In the genomic region with DNA sequence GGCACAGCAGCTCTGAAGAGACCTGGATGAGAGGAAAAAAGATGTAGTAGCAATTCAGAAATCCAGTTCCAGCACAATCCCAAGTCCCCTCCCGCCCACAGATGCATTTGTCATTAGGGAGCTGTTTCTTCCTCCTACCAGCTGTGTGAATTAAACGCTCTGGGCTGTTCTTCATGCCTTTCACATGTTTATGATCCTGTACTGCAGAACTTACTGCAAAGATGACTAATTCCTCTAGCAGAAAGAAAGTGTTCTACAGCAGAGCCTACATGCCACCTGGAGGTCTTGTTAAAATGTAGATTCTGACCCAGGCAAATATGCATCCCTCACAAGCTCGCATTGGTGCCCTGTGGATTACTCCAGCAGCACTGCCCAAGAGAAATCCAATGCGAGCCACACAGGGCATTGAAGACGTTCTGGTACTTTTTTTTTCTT, we compare ENCODE assay signal across 1 cellular context.
TF ChIP-seq lines count a peak whose summit lies in the region.

No MANE protein-coding gene starts in this region.

TF ChIP-seq in WTC11, 78 proteins besides CTCF, POLR2A, EP300 and RAD21 (continued from another document):
- TF ChIP-seq, protein P1, sequence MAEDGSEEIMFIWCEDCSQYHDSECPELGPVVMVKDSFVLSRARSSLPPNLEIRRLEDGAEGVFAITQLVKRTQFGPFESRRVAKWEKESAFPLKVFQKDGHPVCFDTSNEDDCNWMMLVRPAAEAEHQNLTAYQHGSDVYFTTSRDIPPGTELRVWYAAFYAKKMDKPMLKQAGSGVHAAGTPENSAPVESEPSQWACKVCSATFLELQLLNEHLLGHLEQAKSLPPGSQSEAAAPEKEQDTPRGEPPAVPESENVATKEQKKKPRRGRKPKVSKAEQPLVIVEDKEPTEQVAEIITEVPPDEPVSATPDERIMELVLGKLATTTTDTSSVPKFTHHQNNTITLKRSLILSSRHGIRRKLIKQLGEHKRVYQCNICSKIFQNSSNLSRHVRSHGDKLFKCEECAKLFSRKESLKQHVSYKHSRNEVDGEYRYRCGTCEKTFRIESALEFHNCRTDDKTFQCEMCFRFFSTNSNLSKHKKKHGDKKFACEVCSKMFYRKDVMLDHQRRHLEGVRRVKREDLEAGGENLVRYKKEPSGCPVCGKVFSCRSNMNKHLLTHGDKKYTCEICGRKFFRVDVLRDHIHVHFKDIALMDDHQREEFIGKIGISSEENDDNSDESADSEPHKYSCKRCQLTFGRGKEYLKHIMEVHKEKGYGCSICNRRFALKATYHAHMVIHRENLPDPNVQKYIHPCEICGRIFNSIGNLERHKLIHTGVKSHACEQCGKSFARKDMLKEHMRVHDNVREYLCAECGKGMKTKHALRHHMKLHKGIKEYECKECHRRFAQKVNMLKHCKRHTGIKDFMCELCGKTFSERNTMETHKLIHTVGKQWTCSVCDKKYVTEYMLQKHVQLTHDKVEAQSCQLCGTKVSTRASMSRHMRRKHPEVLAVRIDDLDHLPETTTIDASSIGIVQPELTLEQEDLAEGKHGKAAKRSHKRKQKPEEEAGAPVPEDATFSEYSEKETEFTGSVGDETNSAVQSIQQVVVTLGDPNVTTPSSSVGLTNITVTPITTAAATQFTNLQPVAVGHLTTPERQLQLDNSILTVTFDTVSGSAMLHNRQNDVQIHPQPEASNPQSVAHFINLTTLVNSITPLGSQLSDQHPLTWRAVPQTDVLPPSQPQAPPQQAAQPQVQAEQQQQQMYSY (CRISPR knock-in tag; IDR thresholded peaks at IDR 0.05), result no peak
- TF ChIP-seq ZNF232 (CRISPR knock-in tag; IDR thresholded peaks at IDR 0.05) (no peak), NFYB (CRISPR knock-in tag; conservative IDR thresholded peaks at IDR 0.05; ENCODE audit: low read depth) (no peak), TCF7 (CRISPR knock-in tag; IDR thresholded peaks at IDR 0.05; ENCODE audit: low read depth) (no peak), ZNF121 (CRISPR knock-in tag; IDR thresholded peaks at IDR 0.05) (no peak), ZNF416 (CRISPR knock-in tag; IDR thresholded peaks at IDR 0.05) (no peak), FOXJ3 (CRISPR knock-in tag; IDR thresholded peaks at IDR 0.05; ENCODE audit: borderline replicate concordance) (no peak), TEAD1 (CRISPR knock-in tag; IDR thresholded peaks at IDR 0.05) (no peak), MXD4 (CRISPR knock-in tag; IDR thresholded peaks at IDR 0.05; ENCODE audit: borderline replicate concordance) (no peak)
- TF ChIP-seq, protein P2, sequence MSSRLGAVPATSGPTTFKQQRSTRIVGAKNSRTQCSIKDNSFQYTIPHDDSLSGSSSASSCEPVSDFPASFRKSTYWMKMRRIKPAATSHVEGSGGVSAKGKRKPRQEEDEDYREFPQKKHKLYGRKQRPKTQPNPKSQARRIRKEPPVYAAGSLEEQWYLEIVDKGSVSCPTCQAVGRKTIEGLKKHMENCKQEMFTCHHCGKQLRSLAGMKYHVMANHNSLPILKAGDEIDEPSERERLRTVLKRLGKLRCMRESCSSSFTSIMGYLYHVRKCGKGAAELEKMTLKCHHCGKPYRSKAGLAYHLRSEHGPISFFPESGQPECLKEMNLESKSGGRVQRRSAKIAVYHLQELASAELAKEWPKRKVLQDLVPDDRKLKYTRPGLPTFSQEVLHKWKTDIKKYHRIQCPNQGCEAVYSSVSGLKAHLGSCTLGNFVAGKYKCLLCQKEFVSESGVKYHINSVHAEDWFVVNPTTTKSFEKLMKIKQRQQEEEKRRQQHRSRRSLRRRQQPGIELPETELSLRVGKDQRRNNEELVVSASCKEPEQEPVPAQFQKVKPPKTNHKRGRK (CRISPR knock-in tag; IDR thresholded peaks at IDR 0.05; ENCODE audit: borderline replicate concordance), result no peak
- TF ChIP-seq, protein P3, sequence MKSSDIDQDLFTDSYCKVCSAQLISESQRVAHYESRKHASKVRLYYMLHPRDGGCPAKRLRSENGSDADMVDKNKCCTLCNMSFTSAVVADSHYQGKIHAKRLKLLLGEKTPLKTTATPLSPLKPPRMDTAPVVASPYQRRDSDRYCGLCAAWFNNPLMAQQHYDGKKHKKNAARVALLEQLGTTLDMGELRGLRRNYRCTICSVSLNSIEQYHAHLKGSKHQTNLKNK (CRISPR knock-in tag; IDR thresholded peaks at IDR 0.05), result no peak
- TF ChIP-seq, protein P4, sequence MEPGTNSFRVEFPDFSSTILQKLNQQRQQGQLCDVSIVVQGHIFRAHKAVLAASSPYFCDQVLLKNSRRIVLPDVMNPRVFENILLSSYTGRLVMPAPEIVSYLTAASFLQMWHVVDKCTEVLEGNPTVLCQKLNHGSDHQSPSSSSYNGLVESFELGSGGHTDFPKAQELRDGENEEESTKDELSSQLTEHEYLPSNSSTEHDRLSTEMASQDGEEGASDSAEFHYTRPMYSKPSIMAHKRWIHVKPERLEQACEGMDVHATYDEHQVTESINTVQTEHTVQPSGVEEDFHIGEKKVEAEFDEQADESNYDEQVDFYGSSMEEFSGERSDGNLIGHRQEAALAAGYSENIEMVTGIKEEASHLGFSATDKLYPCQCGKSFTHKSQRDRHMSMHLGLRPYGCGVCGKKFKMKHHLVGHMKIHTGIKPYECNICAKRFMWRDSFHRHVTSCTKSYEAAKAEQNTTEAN (CRISPR knock-in tag; IDR thresholded peaks at IDR 0.05), result no peak
- TF ChIP-seq, protein P5, sequence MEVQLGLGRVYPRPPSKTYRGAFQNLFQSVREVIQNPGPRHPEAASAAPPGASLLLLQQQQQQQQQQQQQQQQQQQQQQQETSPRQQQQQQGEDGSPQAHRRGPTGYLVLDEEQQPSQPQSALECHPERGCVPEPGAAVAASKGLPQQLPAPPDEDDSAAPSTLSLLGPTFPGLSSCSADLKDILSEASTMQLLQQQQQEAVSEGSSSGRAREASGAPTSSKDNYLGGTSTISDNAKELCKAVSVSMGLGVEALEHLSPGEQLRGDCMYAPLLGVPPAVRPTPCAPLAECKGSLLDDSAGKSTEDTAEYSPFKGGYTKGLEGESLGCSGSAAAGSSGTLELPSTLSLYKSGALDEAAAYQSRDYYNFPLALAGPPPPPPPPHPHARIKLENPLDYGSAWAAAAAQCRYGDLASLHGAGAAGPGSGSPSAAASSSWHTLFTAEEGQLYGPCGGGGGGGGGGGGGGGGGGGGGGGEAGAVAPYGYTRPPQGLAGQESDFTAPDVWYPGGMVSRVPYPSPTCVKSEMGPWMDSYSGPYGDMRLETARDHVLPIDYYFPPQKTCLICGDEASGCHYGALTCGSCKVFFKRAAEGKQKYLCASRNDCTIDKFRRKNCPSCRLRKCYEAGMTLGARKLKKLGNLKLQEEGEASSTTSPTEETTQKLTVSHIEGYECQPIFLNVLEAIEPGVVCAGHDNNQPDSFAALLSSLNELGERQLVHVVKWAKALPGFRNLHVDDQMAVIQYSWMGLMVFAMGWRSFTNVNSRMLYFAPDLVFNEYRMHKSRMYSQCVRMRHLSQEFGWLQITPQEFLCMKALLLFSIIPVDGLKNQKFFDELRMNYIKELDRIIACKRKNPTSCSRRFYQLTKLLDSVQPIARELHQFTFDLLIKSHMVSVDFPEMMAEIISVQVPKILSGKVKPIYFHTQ (CRISPR knock-in tag; IDR thresholded peaks at IDR 0.05), result no peak
